In genomic region chr11:17267576-17267975, GRCh38 we compare ENCODE assay signal across 1 cellular context.
A peak's percentile ranks its signal among the peaks of the same experiment; 100 is the strongest.
TF ChIP-seq lines count a peak whose summit lies in the region.

No MANE protein-coding gene starts in this region.

TF ChIP-seq in K562, 482 proteins besides CTCF, POLR2A, EP300 and RAD21 (continued from another document):
- TF ChIP-seq, protein P1, sequence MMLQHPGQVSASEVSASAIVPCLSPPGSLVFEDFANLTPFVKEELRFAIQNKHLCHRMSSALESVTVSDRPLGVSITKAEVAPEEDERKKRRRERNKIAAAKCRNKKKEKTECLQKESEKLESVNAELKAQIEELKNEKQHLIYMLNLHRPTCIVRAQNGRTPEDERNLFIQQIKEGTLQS (IDR thresholded peaks at IDR 0.05), result 0 out of 2 replicates have a peak, but pooled peaks have one; percentile 17
- TF ChIP-seq, protein P1 (CRISPR knock-in tag; conservative IDR thresholded peaks at IDR 0.05), result no peak
- no peak for TF ChIP-seq SRSF7 (optimal IDR thresholded peaks at IDR 0.05; ENCODE audit: low read depth, low read length)
